In the genomic region with DNA sequence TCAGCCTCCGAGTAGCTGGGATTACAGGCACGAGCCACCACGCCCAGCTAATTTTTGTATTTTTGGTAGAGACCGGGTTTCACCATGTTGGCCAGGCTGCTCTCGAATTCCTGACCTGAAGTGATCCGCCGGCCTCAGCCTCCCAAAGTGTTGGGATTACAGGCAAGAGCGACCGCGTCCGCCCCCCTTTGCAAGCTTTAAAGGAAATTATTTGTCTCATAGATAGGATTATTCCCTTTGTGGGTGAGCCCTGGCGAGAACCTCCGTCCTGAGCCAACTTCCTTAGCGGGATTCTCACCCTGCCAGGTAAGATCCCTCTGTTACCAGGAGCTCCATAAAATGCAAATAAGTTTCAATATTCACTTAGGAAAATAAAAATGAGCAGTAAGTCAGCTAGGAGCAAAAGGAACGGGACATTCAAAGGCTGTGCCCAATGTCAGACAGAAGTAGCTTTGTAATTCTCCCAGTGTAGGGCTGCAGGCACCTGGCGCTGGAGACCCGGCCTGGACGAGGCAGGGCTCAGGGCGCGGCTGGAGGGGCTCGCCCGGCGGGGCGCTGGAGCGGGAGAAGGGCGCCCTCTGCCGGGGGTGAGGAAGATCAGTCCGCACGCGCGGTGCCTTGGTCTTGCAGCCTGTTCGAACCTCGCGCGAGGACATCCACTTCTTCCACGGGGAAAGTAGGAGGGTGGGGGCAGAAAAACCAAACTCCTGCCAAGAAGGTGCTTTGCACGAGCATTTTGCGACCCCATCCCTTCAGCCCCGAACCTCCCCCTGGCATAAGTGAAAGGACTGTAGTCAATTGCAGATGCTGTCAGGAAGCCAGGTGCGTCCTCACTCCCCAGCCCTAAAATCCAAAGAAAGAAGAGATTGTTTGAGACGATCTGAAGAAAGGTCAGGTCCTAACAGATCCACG, we compare ENCODE assay signal across 8 cellular contexts. TPM values are rescaled to one million over a fixed set of nuclear protein-coding genes. Genes with fewer than 3 reads are reported as not detected.
A peak's percentile ranks its signal among the peaks of the same experiment; 100 is the strongest.
DNase-seq lines count a peak whose midpoint lies in the region; ATAC-seq, FAIRE-seq and TF ChIP-seq lines count a peak whose summit lies in the region.

No MANE protein-coding gene starts in this region.

- H3K27ac Mint-ChIP-seq in activated naive CD4-positive, alpha-beta T cell treated with anti-CD3 and anti-CD28 coated beads, Interleukin-2, amount 50 U/mL, for 72 hours, result peak overlapping the region; percentile 45 to 47

- TF ChIP-seq EP300 in SK-N-SH (IDR thresholded peaks at IDR 0.05; ENCODE audit: borderline replicate concordance in 1 of 2, low read depth in 1 of 2, low read length in 1 of 2), result no peak

- peaks cover 21% of the 10 kb centered on the region for H3F3A ChIP-seq in SK-N-SH (replicated peaks; ENCODE audit: insufficient read depth)

- peak overlapping the region; percentile 90 for H3K4me2 ChIP-seq in SK-N-SH

- H3K27me3 ChIP-seq in H7 (ENCODE audit: control insufficient read depth, insufficient read depth, low read length) (peaks cover 6% of the 10 kb centered on the region), SK-N-SH (ENCODE audit: insufficient read depth) (no peaks in the 10 kb centered on the region), pancreas (no peaks in the 10 kb centered on the region), thymus (ENCODE audit: control insufficient read depth, insufficient read depth) (no peaks in the 10 kb centered on the region)

- H3K27ac ChIP-seq in SK-N-SH (ENCODE audit: low read depth in 2 of 2, low read length in 1 of 2) (peak overlapping the region in 1 of 2 experiments; percentile 82; a peak in 3 of 4 replicates), pancreas (no peak overlapping the region), thymus (ENCODE audit: low read depth) (no peak overlapping the region)

- intact Hi-C loops in Right ventricle myocardium superior (cut with DNase I), result loop anchor here (2.0 to 5.0 kb wide), 2 partner anchors 334 to 598 kb away; no protein-coding TSS in a partner anchor
- intact Hi-C loops in pancreas (cut with DNase I), result loop anchor here in 2 of 3 donors (10.0 kb wide), 2 partner anchors 536 to 596 kb away; no protein-coding TSS in a partner anchor

- peaks cover 8 to 14% of the 10 kb centered on the region in 2 experiments; a peak in 2 of 4 replicates for H3K4me1 ChIP-seq in SK-N-SH (ENCODE audit: control insufficient read depth in 1 of 2, insufficient read depth in 2 of 2, low read depth in 1 of 2, low read length in 1 of 2)
- H3K4me1 ChIP-seq in pancreas, result no peaks in the 10 kb centered on the region
- H3K4me1 ChIP-seq in thymus (ENCODE audit: control insufficient read depth, insufficient read depth, low read length), result peaks cover 24% of the 10 kb centered on the region

- H3K36me3 ChIP-seq in H7 (replicated peaks; ENCODE audit: control insufficient read depth, insufficient read depth, low read length) (no peaks in the 10 kb centered on the region), SK-N-SH (replicated peaks in 1 of 2; ENCODE audit: control insufficient read depth in 1 of 2, insufficient read depth in 2 of 2, low read length in 1 of 2) (no peaks in the 10 kb centered on the region), pancreas (no peaks in the 10 kb centered on the region), thymus (ENCODE audit: control insufficient read depth, insufficient read depth) (no peaks in the 10 kb centered on the region)

- DNase-seq in DMS153 treated with DMSO at 0.1 percent for 48 hours (lab: John Stamatoyannopoulos, UW; ENCODE audit: unreplicated experiment), result peak; percentile 50
- peak; percentile 92 for DNase-seq in H7
- DNase-seq in NAMALWA (ENCODE audit: low spot score), result peak; percentile 78
- peak; percentile 88 for DNase-seq in SK-N-SH
- DNase-seq in activated naive CD4-positive, alpha-beta T cell treated with anti-CD3 and anti-CD28 coated beads, Interleukin-2, amount 50 U/mL, for 72 hours (ENCODE audit: low spot score in 2 of 2), result peak; percentile 83
- peak; percentile 87 for DNase-seq in Right ventricle myocardium superior
- peak; percentile 46 to 89 (median 68) for DNase-seq in pancreas

- H3K9me3 ChIP-seq in SK-N-SH (no peaks in the 10 kb centered on the region), pancreas (no peaks in the 10 kb centered on the region), thymus (ENCODE audit: control insufficient read depth) (no peaks in the 10 kb centered on the region)

- POLR2A ChIA-PET in SK-N-SH (lab: Yijun Ruan, JAX), result interaction anchor here (0.7 to 2.2 kb wide), 5 partner anchors 213 to 599 kb away, joined by 3 to 11 read pairs (median 4); a partner anchor contains a TSS

- peak overlapping the region; percentile 68 for H3K9ac ChIP-seq in SK-N-SH

- H3K9me3 Mint-ChIP-seq in activated naive CD4-positive, alpha-beta T cell treated with anti-CD3 and anti-CD28 coated beads, Interleukin-2, amount 50 U/mL, for 72 hours, result no peaks in the 10 kb centered on the region

- no peaks in the 10 kb centered on the region for H4K20me1 ChIP-seq in SK-N-SH (ENCODE audit: insufficient read depth)

- TF ChIP-seq CTCF in SK-N-SH (IDR thresholded peaks at IDR 0.05), result peak; percentile 84
- peak; percentile 77 to 90 (median 84) for TF ChIP-seq CTCF in pancreas (IDR thresholded peaks at IDR 0.05)

- no peaks in the 10 kb centered on the region for H3K9me2 ChIP-seq in SK-N-SH

- FAIRE-seq in pancreas (lab: Jason Lieb, UNC), result no peak

- 47% methylated on average over 21 of the region's 42 CpGs for WGBS in SK-N-SH (ENCODE audit: low lambda C conversion rate)
- WGBS in pancreas, 2 donors, result 20 to 23% methylated on average over 42 of the region's 42 CpGs
- WGBS in thymus, result 28% methylated on average over 42 of the region's 42 CpGs

- no peaks in the 10 kb centered on the region for H3K79me2 ChIP-seq in SK-N-SH (ENCODE audit: insufficient read depth)

- H3K36me3 Mint-ChIP-seq in activated naive CD4-positive, alpha-beta T cell treated with anti-CD3 and anti-CD28 coated beads, Interleukin-2, amount 50 U/mL, for 72 hours, result no peaks in the 10 kb centered on the region

- CTCF ChIA-PET in SK-N-SH (lab: Yijun Ruan, JAX), result interaction anchor here (0.5 to 8.7 kb wide), 157 partner anchors 8 to 1316 kb away, joined by 3 to 182 read pairs (median 4); a partner anchor contains a TSS

- ATAC-seq in activated naive CD4-positive, alpha-beta T cell treated with anti-CD3 and anti-CD28 coated beads, Interleukin-2, amount 50 U/mL, for 72 hours, result peak; percentile 77 to 80
- peak; percentile 97 for ATAC-seq in Right ventricle myocardium superior (ENCODE audit: poor library complexity)
- peak; percentile 93 to 96 (median 94) for ATAC-seq in pancreas

- H2AFZ ChIP-seq in SK-N-SH (ENCODE audit: low read depth), result peak overlapping the region; percentile 89

- TF ChIP-seq RAD21 in SK-N-SH (IDR thresholded peaks at IDR 0.05; ENCODE audit: low read length), result peak; percentile 89

- H3K4me3 ChIP-seq in H7 (ENCODE audit: insufficient read depth, low read depth, low read length), result peak overlapping the region; percentile 53
- peak overlapping the region; percentile 63 for H3K4me3 ChIP-seq in SK-N-SH (ENCODE audit: low read depth in 2 of 2, low read length in 1 of 2)
- peak overlapping the region; percentile 31 to 67 (median 45) for H3K4me3 ChIP-seq in pancreas
- H3K4me3 ChIP-seq in thymus (ENCODE audit: low read length), result peak overlapping the region; percentile 56

TF ChIP-seq in SK-N-SH, 30 proteins besides CTCF, POLR2A, EP300 and RAD21:
- TF ChIP-seq SMC3 (IDR thresholded peaks at IDR 0.05; ENCODE audit: low read depth, low read length) (peak; percentile 92), SIN3A (IDR thresholded peaks at IDR 0.05; ENCODE audit: borderline replicate concordance, low read depth, low read length) (no peak), TAF1 (IDR thresholded peaks at IDR 0.05; ENCODE audit: borderline replicate concordance, low read depth, low read length) (no peak), MXI1 (IDR thresholded peaks at IDR 0.05; ENCODE audit: low read depth, low read length) (peak; percentile 40)

RNA-seq across cellular contexts. Expression of a gene that starts 47.1 kb away (rescaled TPM):
- total RNA-seq in H7 (2014; rRNA removed; shearing (Covaris generic)), result 0.67 and 1.2 TPM in 2 replicates
- polyA plus RNA-seq in SK-N-SH (2012; rRNA removed) (0.23 and 0.28 TPM in 2 replicates), pancreas (1 to 10 TPM in 1 of 2 donors, under 1 TPM in 1; 0.53 to 3.8 TPM), thymus (3.7 TPM)
- polyA plus RNA-seq in SK-N-SH (2012; cell fraction: cytosol; rRNA removed), result 0.24 and 0.27 TPM in 2 replicates
- polyA plus RNA-seq in SK-N-SH (2012; cell fraction: nucleus; rRNA removed), result 0.28 and 0.50 TPM in 2 replicates
- total RNA-seq in activated naive CD4-positive, alpha-beta T cell treated with anti-CD3 and anti-CD28 coated beads, Interleukin-2, amount 50 U/mL, for 72 hours, result 1 to 10 TPM; 3.1 to 9.2 TPM
- total RNA-seq in Right ventricle myocardium superior (3.3 TPM), pancreas (10 to 100 TPM in 1 of 6 donors, 1 to 10 TPM in 4, under 1 TPM in 1; 0.92 to 13.7 (median 2.0) TPM)
